ENCODE assay signal across 1 cellular context in the genomic region with DNA sequence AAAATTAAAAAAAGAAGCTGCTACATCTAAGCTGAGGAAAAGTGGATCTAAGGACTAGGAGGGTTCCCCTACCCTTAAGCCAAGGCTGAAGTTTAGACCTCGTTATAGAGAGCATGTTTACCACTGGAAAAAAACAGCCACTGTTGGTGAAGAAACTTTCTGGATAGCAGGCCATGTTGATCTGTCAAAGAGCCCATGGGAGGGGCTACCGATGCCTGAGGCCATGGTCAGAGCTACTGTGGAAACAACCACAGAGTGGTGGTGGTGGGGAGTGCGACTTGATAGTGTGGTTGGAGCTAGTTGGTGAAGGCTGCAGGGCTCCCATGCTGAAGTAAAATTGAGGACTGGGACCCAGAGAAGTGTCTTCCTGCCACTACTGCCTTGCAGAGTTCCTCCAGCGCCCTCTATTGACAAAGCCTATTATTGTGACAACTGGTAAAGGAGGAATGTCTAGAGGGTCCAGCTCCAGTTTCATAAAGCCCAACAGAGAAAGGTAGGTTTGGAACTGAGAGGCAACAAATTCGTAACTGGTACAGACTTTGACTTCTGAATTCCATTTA.
TF ChIP-seq lines count a peak whose summit lies in the region.

No MANE protein-coding gene starts in this region.

TF ChIP-seq in endothelial cell of umbilical vein, 7 proteins besides CTCF, POLR2A, EP300 and RAD21 (continued from another document):
- TF ChIP-seq MAX (IDR thresholded peaks at IDR 0.05; ENCODE audit: insufficient read depth, insufficient read length), result no peak
